Comparison of ENCODE assay signal across 30 cellular contexts in the genomic region with DNA sequence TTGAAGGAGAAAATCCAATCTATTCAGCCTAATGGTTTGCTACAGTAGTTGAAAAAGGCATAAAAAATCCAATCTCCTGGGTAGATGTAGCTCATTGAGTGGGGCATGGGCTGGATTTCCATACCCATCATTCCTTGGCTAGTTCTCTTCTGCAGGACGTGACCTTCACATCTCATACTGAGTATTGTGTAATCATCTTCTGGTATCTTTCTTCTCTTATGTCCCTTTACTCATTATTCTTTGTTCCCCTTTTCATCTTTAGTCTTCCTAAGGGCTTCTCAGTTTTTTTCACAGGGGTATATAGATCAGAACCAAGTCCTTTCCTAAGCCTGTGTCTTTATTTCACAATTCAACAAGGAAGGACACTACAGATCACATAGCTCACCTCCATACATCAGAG.
DNase-seq lines count a peak whose midpoint lies in the region; ATAC-seq, FAIRE-seq and TF ChIP-seq lines count a peak whose summit lies in the region.
"Had no signal": no experiment of that assay in that cellular context is flagged by ENCODE, and none has a peak within 500 bp of the region (broad histone marks: within the 10 kb centered on the region; RNA-seq: fewer than 3 reads in every experiment).

No MANE protein-coding gene starts in this region.

- BruUV-seq in PC-3 (replicated peaks; lab: Mats Ljungman, UMichigan): no TSS peak

- CTCF ChIA-PET in A549 (lab: Yijun Ruan, JAX) (interaction anchor here (1.4 kb wide), 1 partner anchor 10 kb away, joined by 4 read pairs; no protein-coding TSS in a partner anchor), PC-3 (lab: Charles Lee) (no interaction called here)

- H3F3A ChIP-seq in PC-3 (ENCODE audit: low read length, unreplicated experiment): no peaks in the 10 kb centered on the region

- H3K27me3 ChIP-seq in PC-3 (ENCODE audit: low read length) (no peaks in the 10 kb centered on the region), thyroid gland (no peaks in the 10 kb centered on the region)
- H3K27me3 ChIP-seq: colonic mucosa, heart right ventricle, neutrophil, stomach had no signal

- POLR2A ChIA-PET in A549 (lab: Yijun Ruan, JAX): no interaction called here
- POLR2A ChIA-PET in PC-3 (lab: Charles Lee; ENCODE audit: unreplicated experiment): no interaction called here

- DNase-seq in A549 (ENCODE audit: low read depth in 1 of 2, low spot score in 1 of 2) (no peak), PC-3 (no peak), thyroid gland (no peak)
- no peak for DNase-seq in activated effector memory CD4-positive, alpha-beta T cell treated with anti-CD3 and anti-CD28 coated beads, Interleukin-2, amount 50 U/mL, for 16 hours
- DNase-seq in activated naive CD4-positive, alpha-beta T cell treated with Interleukin-2 at 50 U/mL for 16 hours: no peak
- DNase-seq: activated T-cell treated with anti-CD3 and anti-CD28 coated beads, Interleukin-2, amount 50 U/mL, for 1 hour; amygdala; colonic mucosa; DMS53; effector memory CD8-positive, alpha-beta T cell; foreskin fibroblast; GDM1; heart right ventricle; Karpas-422; mesenchymal stem cell; NCI-H1105; NCI-H2029 treated with DMSO at 0.1 percent for 48 hours; NCI-H2227 treated with DMSO at 0.1 percent for 48 hours; NCI-H69; psoas muscle; stimulated activated CD8-positive, alpha-beta memory T cell treated with anti-CD3 and anti-CD28 coated beads, Interleukin-4, amount 100 ng/mL, for 48 hours; stomach; T-cell; trophoblast cell had no signal

- no peaks in the 10 kb centered on the region for H3K79me2 ChIP-seq in PC-3 (ENCODE audit: low read length)

- H3K4me1 ChIP-seq in A549 (0 out of 3 replicates have a peak, but pooled peaks cover 10% of the 10 kb centered on the region), PC-3 (ENCODE audit: insufficient read depth, low read length) (peaks cover 25% of the 10 kb centered on the region), thyroid gland (no peaks in the 10 kb centered on the region)
- H3K4me1 ChIP-seq: colonic mucosa, psoas muscle, stomach had no signal

- H4K20me1 ChIP-seq in PC-3 (ENCODE audit: low read length): no peaks in the 10 kb centered on the region

- no peak overlapping the region for H3K9ac ChIP-seq in PC-3 (ENCODE audit: low read length)

- H3K36me3 ChIP-seq in PC-3 (ENCODE audit: low read depth, low read length): no peaks in the 10 kb centered on the region
- no peaks in the 10 kb centered on the region for H3K36me3 ChIP-seq in thyroid gland
- H3K36me3 ChIP-seq: colonic mucosa, heart right ventricle, neutrophil, stomach had no signal

- no peak for ATAC-seq in A549
- peak; percentile 48 for ATAC-seq in GM18907 (IDR thresholded peaks at IDR 0.05; ENCODE audit: unreplicated experiment)
- ATAC-seq in HG03354 (IDR thresholded peaks at IDR 0.05; ENCODE audit: poor library complexity, severe bottlenecking, unreplicated experiment): peak; percentile 43
- no peak for ATAC-seq in PC-3
- ATAC-seq in HG03442 (IDR thresholded peaks at IDR 0.05; ENCODE audit: unreplicated experiment): no peak
- ATAC-seq: effector memory CD8-positive, alpha-beta T cell; heart right ventricle; psoas muscle; T-cell had no signal

- TF ChIP-seq POLR2A in A549 (IDR thresholded peaks at IDR 0.05; ENCODE audit: low read length) (no peak), thyroid gland (IDR thresholded peaks at IDR 0.05) (no peak)

- no peak for TF ChIP-seq EP300 in A549 (IDR thresholded peaks at IDR 0.05)

- TF ChIP-seq CTCF in A549 (IDR thresholded peaks at IDR 0.05) (no peak), PC-3 (conservative IDR thresholded peaks at IDR 0.05; ENCODE audit: low read depth, low read length) (no peak), thyroid gland (IDR thresholded peaks at IDR 0.05) (no peak)

- no peak for TF ChIP-seq RAD21 in A549 (conservative IDR thresholded peaks at IDR 0.05 in 1 of 2, IDR thresholded peaks at IDR 0.05 in 1 of 2)

- no peak overlapping the region for H3K27ac ChIP-seq in A549
- H3K27ac ChIP-seq in PC-3 (ENCODE audit: low read length): peak overlapping the region; percentile 39; the same call in 1 of the 2 replicates
- H3K27ac ChIP-seq in thyroid gland: no peak overlapping the region
- H3K27ac ChIP-seq: colonic mucosa, heart right ventricle, neutrophil, psoas muscle, stomach had no signal

- H2AFZ ChIP-seq in PC-3 (ENCODE audit: low read length): no peak overlapping the region

- H3K9me2 ChIP-seq in PC-3 (replicated peaks; ENCODE audit: low read length): no peaks in the 10 kb centered on the region

- no peaks in the 10 kb centered on the region for H3K9me3 ChIP-seq in A549
- H3K9me3 ChIP-seq in PC-3 (ENCODE audit: low read length): no peaks in the 10 kb centered on the region
- H3K9me3 ChIP-seq in thyroid gland: no peaks in the 10 kb centered on the region
- H3K9me3 ChIP-seq: colonic mucosa, heart right ventricle, neutrophil, psoas muscle, stomach had no signal

- FAIRE-seq in A549 (lab: Jason Lieb, UNC): peak; percentile 43
- FAIRE-seq: A204.1, bronchial epithelial cell had no signal

- no peak overlapping the region for H3K4me2 ChIP-seq in A549
- H3K4me2 ChIP-seq in PC-3 (ENCODE audit: low read length): no peak overlapping the region

- H3K4me3 ChIP-seq in A549 (no peak overlapping the region), PC-3 (ENCODE audit: low read length) (no peak overlapping the region), thyroid gland (replicated peaks in 1 of 3) (no peak overlapping the region)
- H3K4me3 ChIP-seq: colonic mucosa, heart right ventricle, psoas muscle, stomach had no signal

- intact Hi-C loops in PC-3 (cut with micrococcal nuclease): no loop called here
- intact Hi-C loops in thyroid gland (cut with DNase I): no loop called here

- WGBS in A549 (ENCODE audit: missing lambda C conversion rate): 72% methylated on average over 1 of the region's 1 CpG
- 92 to 95% methylated on average over 1 of the region's 1 CpG for WGBS in thyroid gland, 2 donors

TF ChIP-seq in A549, 52 proteins besides CTCF, POLR2A, EP300 and RAD21:
- TF ChIP-seq HOXB13 (CRISPR knock-in tag; IDR thresholded peaks at IDR 0.05; ENCODE audit: low read depth): no peak
- no peak for TF ChIP-seq ZSCAN20 (CRISPR knock-in tag; IDR thresholded peaks at IDR 0.05)
- no peak for TF ChIP-seq FOSL2 (IDR thresholded peaks at IDR 0.05)
- no peak for TF ChIP-seq FOSL2 (CRISPR knock-in tag; IDR thresholded peaks at IDR 0.05)
- no peak for TF ChIP-seq NR3C1 (IDR thresholded peaks at IDR 0.05)
- TF ChIP-seq CEBPB (IDR thresholded peaks at IDR 0.05): no peak
- TF ChIP-seq TFCP2L1 (CRISPR knock-in tag; IDR thresholded peaks at IDR 0.05): no peak
- TF ChIP-seq MAZ (IDR thresholded peaks at IDR 0.05; ENCODE audit: borderline replicate concordance, low read depth, low read length): no peak
- TF ChIP-seq, protein P1, sequence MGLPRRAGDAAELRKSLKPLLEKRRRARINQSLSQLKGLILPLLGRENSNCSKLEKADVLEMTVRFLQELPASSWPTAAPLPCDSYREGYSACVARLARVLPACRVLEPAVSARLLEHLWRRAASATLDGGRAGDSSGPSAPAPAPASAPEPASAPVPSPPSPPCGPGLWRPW (IDR thresholded peaks at IDR 0.05): no peak

Comparison
In these comparisons a context has a peak if more than half of its experiments do, and no peak if none do; other contexts are left out.
1. ATAC-seq: peak in GM18907 (single experiment) and HG03354 (single experiment); none in A549 (0 of 2), PC-3 (single experiment) and HG03442 (single experiment).